In the genomic region with DNA sequence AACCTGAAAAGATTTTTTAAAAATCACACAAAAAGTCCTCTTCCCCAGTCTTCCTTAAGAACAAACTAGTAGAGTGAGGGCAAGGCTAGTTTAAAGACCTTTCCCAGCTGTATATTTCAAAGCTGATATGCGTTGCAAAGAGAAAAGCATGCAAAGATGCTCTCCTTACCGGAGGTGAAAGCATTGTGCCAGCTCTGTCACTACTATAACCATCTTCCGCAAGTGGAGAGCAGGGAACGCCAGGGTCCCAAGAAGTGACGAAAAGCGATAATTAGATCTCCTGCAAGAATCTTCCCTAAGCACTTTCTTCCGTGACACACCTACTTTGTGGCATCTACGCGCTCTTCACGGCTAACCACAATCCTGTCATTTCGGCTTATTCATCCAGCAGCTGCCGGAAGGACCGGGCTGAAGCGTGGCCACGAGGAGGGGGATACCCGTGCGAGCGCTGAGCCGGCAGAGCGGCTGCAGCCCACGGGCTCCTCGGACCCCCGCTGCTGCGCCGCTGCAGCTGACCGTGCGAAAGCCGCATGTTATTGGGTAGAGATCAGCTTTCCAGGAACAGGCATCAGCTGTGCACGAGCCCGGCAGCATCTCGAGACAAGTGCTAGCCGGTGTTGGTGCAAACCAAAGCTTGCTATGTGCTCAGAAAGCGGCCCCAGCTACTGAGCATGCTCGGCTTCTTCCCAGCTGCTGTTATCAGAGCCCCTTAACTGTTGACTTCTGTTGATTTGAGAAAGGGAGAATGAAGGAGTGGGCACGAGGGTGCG, we compare ENCODE assay signal across 8 cellular contexts. TPM values are rescaled to one million over a fixed set of nuclear protein-coding genes. Genes with fewer than 3 reads are reported as not detected.
DNase-seq lines count a peak whose midpoint lies in the region; ATAC-seq and TF ChIP-seq lines count a peak whose summit lies in the region.

No MANE protein-coding gene starts in this region.

- peak overlapping the region; percentile 57 to 88 for H3K4me3 Mint-ChIP-seq in CD14-positive monocyte
- H3K4me3 Mint-ChIP-seq in activated naive CD4-positive, alpha-beta T cell treated with anti-CD3 and anti-CD28 coated beads for 36 hours = peak overlapping the region; percentile 74

- ATAC-seq in GM21360 (IDR thresholded peaks at IDR 0.05; ENCODE audit: unreplicated experiment) (peak; percentile 92), heart left ventricle (peak in 3 of 4 donors; percentile 30 to 49 (median 41)), psoas muscle (peak; percentile 65 to 74 (median 70))

- no peak for TF ChIP-seq POLR2A in heart left ventricle (IDR thresholded peaks at IDR 0.05)

- CTCF ChIA-PET in RWPE1 (lab: Yijun Ruan, JAX) = no interaction called here
- CTCF ChIA-PET in activated naive CD4-positive, alpha-beta T cell treated with anti-CD3 and anti-CD28 coated beads for 36 hours (lab: Charles Lee) = interaction anchor here (0.5 to 1.4 kb wide), 7 partner anchors 17 to 1076 kb away, joined by 3 to 8 read pairs (median 3); no protein-coding TSS in a partner anchor

- no peak for TF ChIP-seq CTCF in CD14-positive monocyte (IDR thresholded peaks at IDR 0.05)
- TF ChIP-seq CTCF in HL-60 (IDR thresholded peaks at IDR 0.05; ENCODE audit: insufficient read depth, low read length) = no peak
- no peak for TF ChIP-seq CTCF in RWPE1 (conservative IDR thresholded peaks at IDR 0.05; ENCODE audit: low read depth)
- TF ChIP-seq CTCF in heart left ventricle (IDR thresholded peaks at IDR 0.05) = no peak
- TF ChIP-seq CTCF in psoas muscle (IDR thresholded peaks at IDR 0.05) = no peak

- whole genome bisulfite sequencing in heart left ventricle, 4 donors = 1 to 4% (median 3%) methylated on average over 35 to 36 of the region's 36 CpGs
- WGBS in psoas muscle, 3 donors = 1 to 2% (median 2%) methylated on average over 32 to 36 of the region's 36 CpGs

- H3K4me1 ChIP-seq in heart left ventricle = peaks cover 0 to 11% (median 7%) of the 10 kb centered on the region in 12 donors
- H3K4me1 ChIP-seq in psoas muscle = peaks cover 10% of the 10 kb centered on the region

- H3K36me3 ChIP-seq in heart left ventricle (no peaks in the 10 kb centered on the region), psoas muscle (ENCODE audit: insufficient read depth in 1 of 2, low read depth in 1 of 2) (no peaks in the 10 kb centered on the region)

- intact Hi-C loops in CD14-positive monocyte (cut with micrococcal nuclease) = no loop called here
- intact Hi-C loops in activated naive CD4-positive, alpha-beta T cell treated with anti-CD3 and anti-CD28 coated beads for 36 hours (cut with micrococcal nuclease) = loop anchor here (1.0 to 2.0 kb wide), 3 partner anchors 19 to 254 kb away; no protein-coding TSS in a partner anchor
- intact Hi-C loops in heart left ventricle (cut with DNase I) = no loop called here
- intact Hi-C loops in psoas muscle (cut with DNase I) = loop anchor here in 1 of 2 donors (10.0 kb wide), 1 partner anchor 248 kb away; the partner anchor contains the start of gene L3MBTL3

- H3K27me3 ChIP-seq in HL-60 (ENCODE audit: insufficient read depth, poor library complexity, severe bottlenecking) (peaks cover 41% of the 10 kb centered on the region), heart left ventricle (peaks cover 0 to 65% (median 26%) of the 10 kb centered on the region in 9 donors), psoas muscle (ENCODE audit: insufficient read depth in 3 of 3, low read length in 2 of 3) (peaks cover 0 to 25% (median 0%) of the 10 kb centered on the region in 3 donors)

- H3K27me3 Mint-ChIP-seq in CD14-positive monocyte (ENCODE audit: low read depth in 3 of 3) = peaks cover 37 to 47% (median 37%) of the 10 kb centered on the region in 3 donors
- peaks cover 13% of the 10 kb centered on the region for H3K27me3 Mint-ChIP-seq in activated naive CD4-positive, alpha-beta T cell treated with anti-CD3 and anti-CD28 coated beads for 36 hours (ENCODE audit: low read depth)

- no peak overlapping the region for H3K27ac Mint-ChIP-seq in CD14-positive monocyte
- H3K27ac Mint-ChIP-seq in activated naive CD4-positive, alpha-beta T cell treated with anti-CD3 and anti-CD28 coated beads for 36 hours = peak overlapping the region; percentile 19

- peaks cover 0 to 3% (median 0%) of the 10 kb centered on the region in 7 donors for H3K9me3 Mint-ChIP-seq in CD14-positive monocyte
- no peaks in the 10 kb centered on the region for H3K9me3 Mint-ChIP-seq in activated naive CD4-positive, alpha-beta T cell treated with anti-CD3 and anti-CD28 coated beads for 36 hours

- H3K9me3 ChIP-seq in heart left ventricle (no peaks in the 10 kb centered on the region), psoas muscle (no peaks in the 10 kb centered on the region)

- DNase-seq in CD14-positive monocyte (ENCODE audit: low spot score) (no peak), HL-60 (ENCODE audit: low read depth in 1 of 2, low spot score in 1 of 2) (peak; percentile 19 to 48), RWPE1 (ENCODE audit: low spot score) (peak; percentile 23), heart left ventricle (peak in 1 of 5 donors; percentile 33), psoas muscle (peak; percentile 21 to 54), GF-D8 (lab: John Stamatoyannopoulos, UW) (no peak)
- peak; percentile 83 for DNase-seq in activated naive CD4-positive, alpha-beta T cell treated with anti-CD3 and anti-CD28 coated beads for 36 hours

- peaks cover 21% of the 10 kb centered on the region for H3K4me1 Mint-ChIP-seq in CD14-positive monocyte
- H3K4me1 Mint-ChIP-seq in activated naive CD4-positive, alpha-beta T cell treated with anti-CD3 and anti-CD28 coated beads for 36 hours (ENCODE audit: low read depth) = peaks cover 15% of the 10 kb centered on the region

- H3K36me3 Mint-ChIP-seq in CD14-positive monocyte = peaks cover 0 to 2% of the 10 kb centered on the region in 2 donors
- H3K36me3 Mint-ChIP-seq in activated naive CD4-positive, alpha-beta T cell treated with anti-CD3 and anti-CD28 coated beads for 36 hours (ENCODE audit: low read depth) = no peaks in the 10 kb centered on the region

- peak overlapping the region; percentile 38 for H3K4me3 ChIP-seq in HL-60 (replicated peaks; ENCODE audit: insufficient read depth, low read length)
- peak overlapping the region in 11 of 12 donors; percentile 6 to 55 (median 46) for H3K4me3 ChIP-seq in heart left ventricle
- H3K4me3 ChIP-seq in psoas muscle = peak overlapping the region; percentile 57

- H3K27ac ChIP-seq in HL-60 (replicated peaks) = no peak overlapping the region
- no peak overlapping the region for H3K27ac ChIP-seq in RWPE1
- no peak overlapping the region for H3K27ac ChIP-seq in heart left ventricle
- H3K27ac ChIP-seq in psoas muscle = no peak overlapping the region

- POLR2A ChIA-PET in RWPE1 (lab: Yijun Ruan, JAX; ENCODE audit: low non-redundant PET) = no interaction called here

RNA-seq across cellular contexts. Expression of gene ARHGAP18, which starts 57.2 kb away (rescaled TPM):
- polyA plus RNA-seq in CD14-positive monocyte (1 to 10 TPM; 3.7 to 5.6 TPM), heart left ventricle (1 to 10 TPM; 1.6 to 2.8 TPM), psoas muscle (1 to 10 TPM; 1.6 to 6.0 (median 4.3) TPM)
- 1 to 10 TPM; 3.2 to 3.7 TPM for total RNA-seq in activated naive CD4-positive, alpha-beta T cell treated with anti-CD3 and anti-CD28 coated beads for 36 hours
- total RNA-seq in heart left ventricle (10 to 100 TPM in 2 of 9 donors, 1 to 10 TPM in 7; 2.8 to 26.4 (median 4.1) TPM), psoas muscle (1 to 10 TPM; 5.2 to 6.8 (median 5.5) TPM)

Comparison
In these comparisons a context has a peak if more than half of its experiments do, and no peak if none do; other contexts are left out.
1. DNase-seq: peak in HL-60 (2 of 2), RWPE1 (single experiment), activated naive CD4-positive, alpha-beta T cell treated with anti-CD3 and anti-CD28 coated beads for 36 hours (single experiment) and psoas muscle (2 of 2); none in CD14-positive monocyte (single experiment) and GF-D8 (single experiment).
2. ATAC-seq: peak in every context shown above with its lines; median percentile 92 in GM21360; 70 in psoas muscle; 41 in heart left ventricle.
3. Peak in every context shown above with its lines, with median percentiles within 50 percentile points of each other: H3K4me3 ChIP-seq.